In the genomic region with DNA sequence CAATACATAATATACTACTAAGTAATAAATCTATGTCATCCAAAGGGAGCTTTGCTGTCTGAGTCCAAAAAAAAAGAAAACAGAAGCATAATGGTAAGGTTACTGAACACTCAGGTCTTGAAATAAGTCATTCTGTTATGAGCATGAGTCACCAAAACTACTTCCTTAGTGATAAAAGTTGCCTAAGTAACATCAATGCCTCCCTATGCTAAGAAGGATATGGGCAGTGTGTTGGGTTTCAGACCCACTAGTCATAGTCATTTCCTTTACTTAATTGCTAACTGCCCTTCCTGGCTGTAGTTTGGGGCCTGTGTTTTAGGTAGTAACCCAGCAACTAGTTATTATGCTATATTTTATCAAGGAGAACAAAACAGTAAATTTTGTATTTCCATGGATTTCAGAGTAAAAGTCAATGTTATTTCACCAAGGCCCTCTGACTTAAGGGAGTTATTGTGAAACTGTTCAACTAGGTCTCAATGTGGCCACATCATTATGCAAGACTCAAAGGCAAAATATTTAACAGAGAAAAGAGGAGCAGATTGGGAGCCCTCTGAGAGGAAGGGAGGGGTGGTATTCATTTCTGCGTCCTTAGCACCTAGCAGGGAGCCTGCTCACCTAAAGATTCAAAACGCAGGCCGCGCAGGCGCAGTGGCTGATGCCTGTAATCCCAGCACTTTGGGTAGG, we compare ENCODE assay signal across 1 cellular context.
A peak's percentile ranks its signal among the peaks of the same experiment; 100 is the strongest.
TF ChIP-seq lines count a peak whose summit lies in the region.

No MANE protein-coding gene starts in this region.

TF ChIP-seq in GM12878, 131 proteins besides CTCF, POLR2A, EP300 and RAD21 (continued from another document):
- no peak for TF ChIP-seq BCLAF1 (IDR thresholded peaks at IDR 0.05)
- 0 out of 2 replicates have a peak, but pooled peaks have one; percentile 53 for TF ChIP-seq PAX5 (IDR thresholded peaks at IDR 0.05; ENCODE audit: borderline replicate concordance, low read depth, low read length)
- TF ChIP-seq ZSCAN29 (IDR thresholded peaks at IDR 0.05), result no peak
- no peak for TF ChIP-seq CBX3 (IDR thresholded peaks at IDR 0.05; ENCODE audit: borderline replicate concordance, low read depth)
- TF ChIP-seq, protein P1, sequence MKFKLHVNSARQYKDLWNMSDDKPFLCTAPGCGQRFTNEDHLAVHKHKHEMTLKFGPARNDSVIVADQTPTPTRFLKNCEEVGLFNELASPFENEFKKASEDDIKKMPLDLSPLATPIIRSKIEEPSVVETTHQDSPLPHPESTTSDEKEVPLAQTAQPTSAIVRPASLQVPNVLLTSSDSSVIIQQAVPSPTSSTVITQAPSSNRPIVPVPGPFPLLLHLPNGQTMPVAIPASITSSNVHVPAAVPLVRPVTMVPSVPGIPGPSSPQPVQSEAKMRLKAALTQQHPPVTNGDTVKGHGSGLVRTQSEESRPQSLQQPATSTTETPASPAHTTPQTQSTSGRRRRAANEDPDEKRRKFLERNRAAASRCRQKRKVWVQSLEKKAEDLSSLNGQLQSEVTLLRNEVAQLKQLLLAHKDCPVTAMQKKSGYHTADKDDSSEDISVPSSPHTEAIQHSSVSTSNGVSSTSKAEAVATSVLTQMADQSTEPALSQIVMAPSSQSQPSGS (IDR thresholded peaks at IDR 0.05; ENCODE audit: low read length), result peak; percentile 67
- no peak for TF ChIP-seq POU2F2 (IDR thresholded peaks at IDR 0.05; ENCODE audit: borderline replicate concordance, low read depth, low read length)
- TF ChIP-seq SUZ12 (IDR thresholded peaks at IDR 0.05; ENCODE audit: unreplicated experiment), result no peak
- no peak for TF ChIP-seq MEF2A (IDR thresholded peaks at IDR 0.05; ENCODE audit: insufficient read depth, low read depth, low read length)
- TF ChIP-seq NKRF (conservative IDR thresholded peaks at IDR 0.05), result no peak
- TF ChIP-seq, protein P2, sequence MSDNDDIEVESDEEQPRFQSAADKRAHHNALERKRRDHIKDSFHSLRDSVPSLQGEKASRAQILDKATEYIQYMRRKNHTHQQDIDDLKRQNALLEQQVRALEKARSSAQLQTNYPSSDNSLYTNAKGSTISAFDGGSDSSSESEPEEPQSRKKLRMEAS (IDR thresholded peaks at IDR 0.05; ENCODE audit: low read depth, low read length), result no peak
- TF ChIP-seq YBX1 (IDR thresholded peaks at IDR 0.05), result no peak
- TF ChIP-seq NBN (IDR thresholded peaks at IDR 0.05), result peak; percentile 32; the same call in 1 of the 2 replicates
- no peak for TF ChIP-seq CEBPZ (IDR thresholded peaks at IDR 0.05; ENCODE audit: low read depth, low read length)
- no peak for TF ChIP-seq MYC (IDR thresholded peaks at IDR 0.05; ENCODE audit: insufficient read depth, insufficient read length, insufficient replicate concordance, low read length, severe bottlenecking)
- TF ChIP-seq FOS (IDR thresholded peaks at IDR 0.05; ENCODE audit: borderline replicate concordance, extremely low read depth, insufficient read length), result no peak
- TF ChIP-seq KDM1A (IDR thresholded peaks at IDR 0.05; ENCODE audit: borderline replicate concordance), result no peak
